ENCODE assay signal across 28 cellular contexts in the genomic region with DNA sequence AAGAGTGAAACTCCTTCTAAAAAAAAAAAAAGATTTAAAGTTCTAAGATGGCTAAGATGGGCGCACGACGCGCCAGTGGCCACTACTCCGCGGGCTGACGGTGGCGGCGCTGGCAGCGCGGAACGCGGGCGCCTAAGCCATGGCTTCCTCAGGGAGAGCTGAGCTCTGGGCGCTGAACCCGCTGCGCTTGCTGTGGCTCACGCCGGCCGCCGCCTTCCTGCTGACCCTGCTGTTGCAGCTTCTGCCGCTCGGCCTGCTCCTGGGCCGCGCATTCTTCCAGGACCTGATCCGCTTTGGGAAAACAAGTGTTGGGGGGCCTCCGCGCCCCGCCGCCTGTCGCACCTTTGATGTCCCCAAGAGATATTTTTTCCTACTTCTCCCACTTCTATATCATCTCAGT. TPM values are rescaled to one million over a fixed set of nuclear protein-coding genes. Genes with fewer than 3 reads are reported as not detected.
"Had no signal": no experiment of that assay in that cellular context is flagged by ENCODE, and none has a peak within 500 bp of the region (broad histone marks: within the 10 kb centered on the region; RNA-seq: fewer than 3 reads in every experiment).

No MANE protein-coding gene starts in this region.

- H3K4me1 ChIP-seq: SJSA1 had no signal

- FAIRE-seq: HTR-8/SVneo, RCC 7860 had no signal

- H3K27me3 ChIP-seq: SJSA1 had no signal

- H3K36me3 ChIP-seq: SJSA1 had no signal

- H3K27ac ChIP-seq: HL-60, SJSA1, SK-N-MC had no signal

- H3K4me3 ChIP-seq: SJSA1, SK-N-MC had no signal

- DNase-seq: KBM-7; MV-4-11; NCI-H1048; NCI-H1105; NCI-H1417; NCI-H1436 treated with DMSO at 0.1 percent for 48 hours; NCI-H1694 treated with DMSO at 0.1 percent for 48 hours; NCI-H1930; NCI-H2081; NCI-H2107; NCI-H2227 treated with DMSO at 0.1 percent for 48 hours; NCI-H510A; NCI-H524 treated with DMSO at 0.1 percent for 48 hours; NCI-H69; NCI-H82; NK-92 treated with Interleukin-12 subunit alpha and Interleukin-12 subunit beta, amount 100 ng/mL, for 24 hours; Right ventricle myocardium superior; RPMI8226; SIG-M5 had no signal

- H3K9me3 ChIP-seq: SJSA1 had no signal

RNA-seq across cellular contexts. Expression of gene OOSP3, which starts 19.5 kb away (rescaled TPM):
- total RNA-seq: LHCN-M2, MCF 10A, OCI-LY7, Right ventricle myocardium superior, SJSA1 had no signal
- polyA plus RNA-seq: IgD-negative memory B cell had no signal

RNA-seq across cellular contexts. Expression of gene TCN1, which starts 31.8 kb away (rescaled TPM):
- total RNA-seq: LHCN-M2, MCF 10A, OCI-LY7, Right ventricle myocardium superior, SJSA1 had no signal
- polyA plus RNA-seq: IgD-negative memory B cell had no signal

RNA-seq across cellular contexts. Expression of gene OOSP1, which starts 40.2 kb away (rescaled TPM):
- total RNA-seq: LHCN-M2, MCF 10A, OCI-LY7, Right ventricle myocardium superior, SJSA1 had no signal
- polyA plus RNA-seq: IgD-negative memory B cell had no signal

RNA-seq across cellular contexts. Expression of gene CBLIF, which starts 52.7 kb away (rescaled TPM):
- total RNA-seq: LHCN-M2, MCF 10A, OCI-LY7, Right ventricle myocardium superior, SJSA1 had no signal
- polyA plus RNA-seq: IgD-negative memory B cell had no signal
